1 cellular context compared by ENCODE assay signal in the genomic region with DNA sequence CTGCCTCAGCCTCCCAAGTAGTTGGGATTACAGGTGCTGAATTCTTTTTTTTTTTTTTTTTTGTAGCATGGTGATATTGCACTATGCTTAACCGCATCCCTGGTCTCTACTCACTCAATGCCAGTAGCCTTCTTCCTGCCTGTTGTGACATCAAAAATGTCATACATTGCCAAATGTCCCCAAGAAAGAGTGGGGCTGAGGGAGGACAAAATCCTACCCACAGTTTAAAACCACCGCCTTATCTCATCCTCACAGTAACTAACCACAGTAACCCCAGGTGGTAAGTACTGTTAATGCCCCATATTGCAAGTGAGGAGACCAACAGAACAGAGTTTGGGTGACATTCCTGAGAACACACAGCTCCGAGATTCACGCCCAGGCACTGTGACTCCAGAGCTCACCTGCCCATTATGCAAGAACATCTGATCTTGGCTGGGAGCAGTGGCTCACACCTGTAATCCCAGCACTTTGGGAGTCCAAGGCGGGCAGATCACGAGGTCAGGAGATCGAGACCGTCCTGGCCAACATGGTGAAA.
TF ChIP-seq lines count a peak whose summit lies in the region.

No MANE protein-coding gene starts in this region.

TF ChIP-seq in K562, 482 proteins besides CTCF, POLR2A, EP300 and RAD21 (continued from another document and continues in another):
- TF ChIP-seq, protein P1, sequence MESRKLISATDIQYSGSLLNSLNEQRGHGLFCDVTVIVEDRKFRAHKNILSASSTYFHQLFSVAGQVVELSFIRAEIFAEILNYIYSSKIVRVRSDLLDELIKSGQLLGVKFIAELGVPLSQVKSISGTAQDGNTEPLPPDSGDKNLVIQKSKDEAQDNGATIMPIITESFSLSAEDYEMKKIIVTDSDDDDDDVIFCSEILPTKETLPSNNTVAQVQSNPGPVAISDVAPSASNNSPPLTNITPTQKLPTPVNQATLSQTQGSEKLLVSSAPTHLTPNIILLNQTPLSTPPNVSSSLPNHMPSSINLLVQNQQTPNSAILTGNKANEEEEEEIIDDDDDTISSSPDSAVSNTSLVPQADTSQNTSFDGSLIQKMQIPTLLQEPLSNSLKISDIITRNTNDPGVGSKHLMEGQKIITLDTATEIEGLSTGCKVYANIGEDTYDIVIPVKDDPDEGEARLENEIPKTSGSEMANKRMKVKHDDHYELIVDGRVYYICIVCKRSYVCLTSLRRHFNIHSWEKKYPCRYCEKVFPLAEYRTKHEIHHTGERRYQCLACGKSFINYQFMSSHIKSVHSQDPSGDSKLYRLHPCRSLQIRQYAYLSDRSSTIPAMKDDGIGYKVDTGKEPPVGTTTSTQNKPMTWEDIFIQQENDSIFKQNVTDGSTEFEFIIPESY (CRISPR knock-in tag; IDR thresholded peaks at IDR 0.05) = peak; percentile 79
- TF ChIP-seq NR2C1 (IDR thresholded peaks at IDR 0.05) (no peak), NR2C1 (tag; IDR thresholded peaks at IDR 0.05) (peak; percentile 49; the same call in 1 of the 2 replicates), NBN (IDR thresholded peaks at IDR 0.05; ENCODE audit: low read depth) (peak; percentile 93; the same call in 1 of the 2 replicates), CHD2 (IDR thresholded peaks at IDR 0.05; ENCODE audit: low read depth, low read length) (no peak; the same call in 1 of the 2 replicates), BHLHE40 (IDR thresholded peaks at IDR 0.05; ENCODE audit: low read length) (0 out of 2 replicates have a peak, but pooled peaks have one; percentile 28), ZNF696 (CRISPR knock-in tag; conservative IDR thresholded peaks at IDR 0.05) (no peak), ATF1 (CRISPR knock-in tag; IDR thresholded peaks at IDR 0.05) (no peak), ATF1 (tag; IDR thresholded peaks at IDR 0.05) (peak; percentile 69), ZNF764 (CRISPR knock-in tag; IDR thresholded peaks at IDR 0.05; ENCODE audit: low read depth) (no peak), ARID1B (IDR thresholded peaks at IDR 0.05) (peak; percentile 97), MTA1 (IDR thresholded peaks at IDR 0.05; ENCODE audit: borderline replicate concordance) (peak; percentile 36; the same call in 1 of the 2 replicates), ZEB2 (IDR thresholded peaks at IDR 0.05) (peak; percentile 86), ZBED1 (IDR thresholded peaks at IDR 0.05) (peak; percentile 66; the same call in 1 of the 2 replicates), ZFP30 (CRISPR knock-in tag; IDR thresholded peaks at IDR 0.05; ENCODE audit: borderline replicate concordance) (no peak), FOXP1 (CRISPR knock-in tag; IDR thresholded peaks at IDR 0.05) (0 out of 2 replicates have a peak, but pooled peaks have one; percentile 78), BMI1 (IDR thresholded peaks at IDR 0.05; ENCODE audit: low read length) (no peak), EHMT2 (IDR thresholded peaks at IDR 0.05) (peak; percentile 50), RBM25 (IDR thresholded peaks at IDR 0.05; ENCODE audit: low read depth, low read length, severe bottlenecking) (peak; percentile 16), HOXB6 (CRISPR knock-in tag; IDR thresholded peaks at IDR 0.05; ENCODE audit: borderline replicate concordance) (no peak), ZNF239 (CRISPR knock-in tag; IDR thresholded peaks at IDR 0.05) (peak; percentile 50; the same call in 1 of the 2 replicates), SIX5 (IDR thresholded peaks at IDR 0.05; ENCODE audit: borderline replicate concordance in 1 of 2, insufficient read depth in 1 of 2, low read depth in 1 of 2, low read length in 2 of 2) (no peak), CHD4 (IDR thresholded peaks at IDR 0.05; ENCODE audit: insufficient read depth, insufficient replicate concordance, low read depth, low read length, poor library complexity, severe bottlenecking) (no peak), ELF1 (tag; IDR thresholded peaks at IDR 0.05) (no peak), ZNF766 (CRISPR knock-in tag; conservative IDR thresholded peaks at IDR 0.05) (peak; percentile 76; the same call in 1 of the 2 replicates), ZKSCAN1 (IDR thresholded peaks at IDR 0.05; ENCODE audit: low read depth, low read length) (0 out of 2 replicates have a peak, but pooled peaks have one; percentile 51), SRSF3 (IDR thresholded peaks at IDR 0.05; ENCODE audit: insufficient read depth, low read length) (no peak), TAF1 (IDR thresholded peaks at IDR 0.05; ENCODE audit: control insufficient read depth, extremely low read depth, insufficient read depth, low read length, severe bottlenecking) (no peak), NUFIP1 (IDR thresholded peaks at IDR 0.05; ENCODE audit: partially characterized antibody) (no peak), GABPB2 (CRISPR knock-in tag; conservative IDR thresholded peaks at IDR 0.05) (no peak), HDAC8 (tag; IDR thresholded peaks at IDR 0.05) (no peak), ZC3H4 (CRISPR knock-in tag; IDR thresholded peaks at IDR 0.05; ENCODE audit: borderline replicate concordance) (no peak), TBP (optimal IDR thresholded peaks at IDR 0.05; ENCODE audit: low read depth, low read length) (no peak), TCF7 (IDR thresholded peaks at IDR 0.05; ENCODE audit: borderline replicate concordance) (no peak), SMARCA4 (IDR thresholded peaks at IDR 0.05) (peak; percentile 96), TEAD4 (IDR thresholded peaks at IDR 0.05; ENCODE audit: low read length) (peak; percentile 97), TEAD4 (CRISPR knock-in tag; IDR thresholded peaks at IDR 0.05; ENCODE audit: borderline replicate concordance) (no peak), PHF21A (IDR thresholded peaks at IDR 0.05; ENCODE audit: borderline replicate concordance, low read depth) (no peak), ZNF274 (IDR thresholded peaks at IDR 0.05; ENCODE audit: borderline replicate concordance, low read depth, low read length) (peak; percentile 38; the same call in 1 of the 2 replicates), NFIC (IDR thresholded peaks at IDR 0.05) (peak; percentile 83), NFYB (IDR thresholded peaks at IDR 0.05; ENCODE audit: extremely low read depth, insufficient read length) (no peak), HNRNPL (IDR thresholded peaks at IDR 0.05; ENCODE audit: low read depth, low read length) (no peak), POLR2AphosphoS5 (IDR thresholded peaks at IDR 0.05; ENCODE audit: control insufficient read depth, insufficient read depth, low read depth, low read length) (peak; percentile 94), TCFL5 (CRISPR knock-in tag; conservative IDR thresholded peaks at IDR 0.05) (no peak), L3MBTL2 (IDR thresholded peaks at IDR 0.05) (no peak; the same call in 1 of the 2 replicates), E2F3 (CRISPR knock-in tag; IDR thresholded peaks at IDR 0.05) (no peak), HMG20B (CRISPR knock-in tag; IDR thresholded peaks at IDR 0.05) (no peak), SP1 (CRISPR knock-in tag; IDR thresholded peaks at IDR 0.05) (peak; percentile 37; the same call in 1 of the 2 replicates), HLTF (IDR thresholded peaks at IDR 0.05) (no peak; the same call in 1 of the 2 replicates), SIN3A (IDR thresholded peaks at IDR 0.05; ENCODE audit: borderline replicate concordance in 2 of 2, control insufficient read depth in 1 of 2, low read depth in 2 of 2, low read length in 2 of 2) (no peak)
- TF ChIP-seq, protein P2, sequence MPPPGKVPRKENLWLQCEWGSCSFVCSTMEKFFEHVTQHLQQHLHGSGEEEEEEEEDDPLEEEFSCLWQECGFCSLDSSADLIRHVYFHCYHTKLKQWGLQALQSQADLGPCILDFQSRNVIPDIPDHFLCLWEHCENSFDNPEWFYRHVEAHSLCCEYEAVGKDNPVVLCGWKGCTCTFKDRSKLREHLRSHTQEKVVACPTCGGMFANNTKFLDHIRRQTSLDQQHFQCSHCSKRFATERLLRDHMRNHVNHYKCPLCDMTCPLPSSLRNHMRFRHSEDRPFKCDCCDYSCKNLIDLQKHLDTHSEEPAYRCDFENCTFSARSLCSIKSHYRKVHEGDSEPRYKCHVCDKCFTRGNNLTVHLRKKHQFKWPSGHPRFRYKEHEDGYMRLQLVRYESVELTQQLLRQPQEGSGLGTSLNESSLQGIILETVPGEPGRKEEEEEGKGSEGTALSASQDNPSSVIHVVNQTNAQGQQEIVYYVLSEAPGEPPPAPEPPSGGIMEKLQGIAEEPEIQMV (tag; conservative IDR thresholded peaks at IDR 0.05; ENCODE audit: low read depth) = no peak
- TF ChIP-seq, protein P3, sequence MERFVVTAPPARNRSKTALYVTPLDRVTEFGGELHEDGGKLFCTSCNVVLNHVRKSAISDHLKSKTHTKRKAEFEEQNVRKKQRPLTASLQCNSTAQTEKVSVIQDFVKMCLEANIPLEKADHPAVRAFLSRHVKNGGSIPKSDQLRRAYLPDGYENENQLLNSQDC (CRISPR knock-in tag; IDR thresholded peaks at IDR 0.05) = no peak
- TF ChIP-seq, protein P4, sequence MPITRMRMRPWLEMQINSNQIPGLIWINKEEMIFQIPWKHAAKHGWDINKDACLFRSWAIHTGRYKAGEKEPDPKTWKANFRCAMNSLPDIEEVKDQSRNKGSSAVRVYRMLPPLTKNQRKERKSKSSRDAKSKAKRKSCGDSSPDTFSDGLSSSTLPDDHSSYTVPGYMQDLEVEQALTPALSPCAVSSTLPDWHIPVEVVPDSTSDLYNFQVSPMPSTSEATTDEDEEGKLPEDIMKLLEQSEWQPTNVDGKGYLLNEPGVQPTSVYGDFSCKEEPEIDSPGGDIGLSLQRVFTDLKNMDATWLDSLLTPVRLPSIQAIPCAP (CRISPR knock-in tag; IDR thresholded peaks at IDR 0.05; ENCODE audit: borderline replicate concordance) = no peak
- TF ChIP-seq, protein P5, sequence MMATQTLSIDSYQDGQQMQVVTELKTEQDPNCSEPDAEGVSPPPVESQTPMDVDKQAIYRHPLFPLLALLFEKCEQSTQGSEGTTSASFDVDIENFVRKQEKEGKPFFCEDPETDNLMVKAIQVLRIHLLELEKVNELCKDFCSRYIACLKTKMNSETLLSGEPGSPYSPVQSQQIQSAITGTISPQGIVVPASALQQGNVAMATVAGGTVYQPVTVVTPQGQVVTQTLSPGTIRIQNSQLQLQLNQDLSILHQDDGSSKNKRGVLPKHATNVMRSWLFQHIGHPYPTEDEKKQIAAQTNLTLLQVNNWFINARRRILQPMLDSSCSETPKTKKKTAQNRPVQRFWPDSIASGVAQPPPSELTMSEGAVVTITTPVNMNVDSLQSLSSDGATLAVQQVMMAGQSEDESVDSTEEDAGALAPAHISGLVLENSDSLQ (IDR thresholded peaks at IDR 0.05) = peak; percentile 71
- TF ChIP-seq, protein P6, sequence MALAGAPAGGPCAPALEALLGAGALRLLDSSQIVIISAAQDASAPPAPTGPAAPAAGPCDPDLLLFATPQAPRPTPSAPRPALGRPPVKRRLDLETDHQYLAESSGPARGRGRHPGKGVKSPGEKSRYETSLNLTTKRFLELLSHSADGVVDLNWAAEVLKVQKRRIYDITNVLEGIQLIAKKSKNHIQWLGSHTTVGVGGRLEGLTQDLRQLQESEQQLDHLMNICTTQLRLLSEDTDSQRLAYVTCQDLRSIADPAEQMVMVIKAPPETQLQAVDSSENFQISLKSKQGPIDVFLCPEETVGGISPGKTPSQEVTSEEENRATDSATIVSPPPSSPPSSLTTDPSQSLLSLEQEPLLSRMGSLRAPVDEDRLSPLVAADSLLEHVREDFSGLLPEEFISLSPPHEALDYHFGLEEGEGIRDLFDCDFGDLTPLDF (CRISPR knock-in tag; IDR thresholded peaks at IDR 0.05) = no peak
- TF ChIP-seq, protein P7, sequence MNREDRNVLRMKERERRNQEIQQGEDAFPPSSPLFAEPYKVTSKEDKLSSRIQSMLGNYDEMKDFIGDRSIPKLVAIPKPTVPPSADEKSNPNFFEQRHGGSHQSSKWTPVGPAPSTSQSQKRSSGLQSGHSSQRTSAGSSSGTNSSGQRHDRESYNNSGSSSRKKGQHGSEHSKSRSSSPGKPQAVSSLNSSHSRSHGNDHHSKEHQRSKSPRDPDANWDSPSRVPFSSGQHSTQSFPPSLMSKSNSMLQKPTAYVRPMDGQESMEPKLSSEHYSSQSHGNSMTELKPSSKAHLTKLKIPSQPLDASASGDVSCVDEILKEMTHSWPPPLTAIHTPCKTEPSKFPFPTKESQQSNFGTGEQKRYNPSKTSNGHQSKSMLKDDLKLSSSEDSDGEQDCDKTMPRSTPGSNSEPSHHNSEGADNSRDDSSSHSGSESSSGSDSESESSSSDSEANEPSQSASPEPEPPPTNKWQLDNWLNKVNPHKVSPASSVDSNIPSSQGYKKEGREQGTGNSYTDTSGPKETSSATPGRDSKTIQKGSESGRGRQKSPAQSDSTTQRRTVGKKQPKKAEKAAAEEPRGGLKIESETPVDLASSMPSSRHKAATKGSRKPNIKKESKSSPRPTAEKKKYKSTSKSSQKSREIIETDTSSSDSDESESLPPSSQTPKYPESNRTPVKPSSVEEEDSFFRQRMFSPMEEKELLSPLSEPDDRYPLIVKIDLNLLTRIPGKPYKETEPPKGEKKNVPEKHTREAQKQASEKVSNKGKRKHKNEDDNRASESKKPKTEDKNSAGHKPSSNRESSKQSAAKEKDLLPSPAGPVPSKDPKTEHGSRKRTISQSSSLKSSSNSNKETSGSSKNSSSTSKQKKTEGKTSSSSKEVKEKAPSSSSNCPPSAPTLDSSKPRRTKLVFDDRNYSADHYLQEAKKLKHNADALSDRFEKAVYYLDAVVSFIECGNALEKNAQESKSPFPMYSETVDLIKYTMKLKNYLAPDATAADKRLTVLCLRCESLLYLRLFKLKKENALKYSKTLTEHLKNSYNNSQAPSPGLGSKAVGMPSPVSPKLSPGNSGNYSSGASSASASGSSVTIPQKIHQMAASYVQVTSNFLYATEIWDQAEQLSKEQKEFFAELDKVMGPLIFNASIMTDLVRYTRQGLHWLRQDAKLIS (CRISPR knock-in tag; IDR thresholded peaks at IDR 0.05) = no peak
- TF ChIP-seq, protein P8, sequence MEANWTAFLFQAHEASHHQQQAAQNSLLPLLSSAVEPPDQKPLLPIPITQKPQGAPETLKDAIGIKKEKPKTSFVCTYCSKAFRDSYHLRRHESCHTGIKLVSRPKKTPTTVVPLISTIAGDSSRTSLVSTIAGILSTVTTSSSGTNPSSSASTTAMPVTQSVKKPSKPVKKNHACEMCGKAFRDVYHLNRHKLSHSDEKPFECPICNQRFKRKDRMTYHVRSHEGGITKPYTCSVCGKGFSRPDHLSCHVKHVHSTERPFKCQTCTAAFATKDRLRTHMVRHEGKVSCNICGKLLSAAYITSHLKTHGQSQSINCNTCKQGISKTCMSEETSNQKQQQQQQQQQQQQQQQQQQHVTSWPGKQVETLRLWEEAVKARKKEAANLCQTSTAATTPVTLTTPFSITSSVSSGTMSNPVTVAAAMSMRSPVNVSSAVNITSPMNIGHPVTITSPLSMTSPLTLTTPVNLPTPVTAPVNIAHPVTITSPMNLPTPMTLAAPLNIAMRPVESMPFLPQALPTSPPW (CRISPR knock-in tag; IDR thresholded peaks at IDR 0.05) = peak; percentile 83
- TF ChIP-seq, protein P9, sequence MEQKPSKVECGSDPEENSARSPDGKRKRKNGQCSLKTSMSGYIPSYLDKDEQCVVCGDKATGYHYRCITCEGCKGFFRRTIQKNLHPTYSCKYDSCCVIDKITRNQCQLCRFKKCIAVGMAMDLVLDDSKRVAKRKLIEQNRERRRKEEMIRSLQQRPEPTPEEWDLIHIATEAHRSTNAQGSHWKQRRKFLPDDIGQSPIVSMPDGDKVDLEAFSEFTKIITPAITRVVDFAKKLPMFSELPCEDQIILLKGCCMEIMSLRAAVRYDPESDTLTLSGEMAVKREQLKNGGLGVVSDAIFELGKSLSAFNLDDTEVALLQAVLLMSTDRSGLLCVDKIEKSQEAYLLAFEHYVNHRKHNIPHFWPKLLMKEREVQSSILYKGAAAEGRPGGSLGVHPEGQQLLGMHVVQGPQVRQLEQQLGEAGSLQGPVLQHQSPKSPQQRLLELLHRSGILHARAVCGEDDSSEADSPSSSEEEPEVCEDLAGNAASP (IDR thresholded peaks at IDR 0.05) = no peak
